Comparison of ENCODE assay signal across 18 cellular contexts in the genomic region with DNA sequence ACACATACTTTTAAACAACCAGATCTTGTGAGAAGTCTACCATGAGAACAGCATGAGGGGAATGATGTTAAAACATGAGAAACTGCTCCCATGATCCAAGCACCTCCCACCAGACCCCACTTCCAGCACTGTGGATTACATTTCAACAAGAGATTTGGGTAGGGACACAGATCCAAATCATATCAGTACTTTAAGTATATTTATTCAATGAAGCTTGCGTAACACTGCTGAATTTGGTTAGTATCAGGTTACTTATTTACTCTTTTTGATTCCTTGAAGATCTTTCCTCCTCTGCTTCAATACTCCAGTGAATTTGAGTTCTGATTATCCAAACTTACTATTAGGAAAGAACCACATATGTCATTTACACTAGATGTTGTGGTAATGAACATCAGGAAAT.
DNase-seq lines count a peak whose midpoint lies in the region; ATAC-seq and TF ChIP-seq lines count a peak whose summit lies in the region.
"Had no signal": no experiment of that assay in that cellular context is flagged by ENCODE, and none has a peak within 500 bp of the region (broad histone marks: within the 10 kb centered on the region; RNA-seq: fewer than 3 reads in every experiment).

No MANE protein-coding gene starts in this region.

- H3K27me3 ChIP-seq in mammary epithelial cell (ENCODE audit: insufficient read depth, low read length) (peaks cover 2% of the 10 kb centered on the region), Caco-2 (replicated peaks; ENCODE audit: control insufficient read depth, insufficient read depth, low read length) (no peaks in the 10 kb centered on the region)
- H3K27me3 ChIP-seq: BLaER1 treated with 17β-estradiol and CSF1 and Interleukin-3, amounts not matched to agents 10 nM and 100 nM had no signal

- WGBS in mammary epithelial cell (ENCODE audit: low coverage, missing lambda C conversion rate): 100% methylated on average over 1 of the region's 1 CpG

- peak; percentile 2 for DNase-seq in MCF 10A (ENCODE audit: unreplicated experiment)
- no peak for DNase-seq in mammary epithelial cell
- DNase-seq in NCI-H2171 treated with DMSO at 0.1 percent for 48 hours (lab: John Stamatoyannopoulos, UW): peak; percentile 44
- DNase-seq in fibroblast of villous mesenchyme (ENCODE audit: low read depth): peak; percentile 1
- no peak for DNase-seq in Caco-2
- no peak for DNase-seq in DMS79 (lab: John Stamatoyannopoulos, UW)
- DNase-seq: GDM1, GOT3, NCI-H1105 treated with DMSO at 0.1 percent for 48 hours, NCI-H1694, NCI-H2081 treated with DMSO at 0.1 percent for 48 hours, NCI-H345, NCI-H526 treated with DMSO at 0.1 percent for 48 hours, OCI-M1, SHP77 had no signal

- no peak overlapping the region for H3K27ac Mint-ChIP-seq in MCF 10A (ENCODE audit: low read depth, unreplicated experiment)
- H3K27ac Mint-ChIP-seq in Caco-2 (ENCODE audit: unreplicated experiment): no peak overlapping the region

- POLR2A ChIA-PET in MCF 10A (lab: Yijun Ruan, JAX): no interaction called here
- POLR2A ChIA-PET in Caco-2 (lab: Charles Lee): no interaction called here

- dilution Hi-C loops in mammary epithelial cell (cut with HindIII; ENCODE audit: low sequenced_read_pairs): no loop called here

- H3K4me1 Mint-ChIP-seq in MCF 10A (ENCODE audit: insufficient read depth, unreplicated experiment): no peaks in the 10 kb centered on the region
- H3K4me1 Mint-ChIP-seq in Caco-2 (ENCODE audit: low read depth, unreplicated experiment): no peaks in the 10 kb centered on the region

- no peak overlapping the region for H3K4me2 ChIP-seq in mammary epithelial cell (ENCODE audit: insufficient read depth, low read depth, low read length)
- H3K4me2 ChIP-seq: BLaER1 treated with 17β-estradiol and CSF1 and Interleukin-3, amounts not matched to agents 10 nM and 100 nM had no signal

- no TSS peak for BruUV-seq in MCF 10A (replicated peaks; lab: Mats Ljungman, UMichigan)
- no TSS peak for BruUV-seq in mammary epithelial cell (replicated peaks; lab: Mats Ljungman, UMichigan)
- BruUV-seq in Caco-2 (replicated peaks; lab: Mats Ljungman, UMichigan): no TSS peak

- CTCF ChIA-PET in MCF 10A (lab: Yijun Ruan, JAX) (interaction anchor here (0.6 to 0.8 kb wide), 2 partner anchors 15 to 1189 kb away, joined by 3 to 4 read pairs; no protein-coding TSS in a partner anchor), mammary epithelial cell (lab: Charles Lee; ENCODE audit: low non-redundant PET) (no interaction called here), Caco-2 (lab: Charles Lee) (no interaction called here)

- H3K36me3 ChIP-seq in mammary epithelial cell (ENCODE audit: insufficient read depth, low read length): no peaks in the 10 kb centered on the region
- no peaks in the 10 kb centered on the region for H3K36me3 ChIP-seq in Caco-2 (ENCODE audit: control insufficient read depth, insufficient read depth, low read length)
- H3K36me3 ChIP-seq: BLaER1 treated with 17β-estradiol and CSF1 and Interleukin-3, amounts not matched to agents 10 nM and 100 nM had no signal

- H3K9me3 Mint-ChIP-seq in MCF 10A (ENCODE audit: unreplicated experiment) (peaks cover 3% of the 10 kb centered on the region), Caco-2 (ENCODE audit: unreplicated experiment) (no peaks in the 10 kb centered on the region)

- intact Hi-C loops in MCF 10A (cut with micrococcal nuclease): no loop called here
- intact Hi-C loops in mammary epithelial cell (cut with micrococcal nuclease): no loop called here
- intact Hi-C loops in Caco-2 (cut with micrococcal nuclease; ENCODE audit: unreplicated experiment): no loop called here

- TF ChIP-seq CTCF in MCF 10A (IDR thresholded peaks at IDR 0.05; ENCODE audit: unreplicated experiment) (no peak), mammary epithelial cell (conservative IDR thresholded peaks at IDR 0.05 in 1 of 2, IDR thresholded peaks at IDR 0.05 in 1 of 2; ENCODE audit: extremely low read depth in 1 of 2, insufficient read depth in 1 of 2, low read depth in 1 of 2, low read length in 2 of 2) (no peak), fibroblast of villous mesenchyme (IDR thresholded peaks at IDR 0.05; ENCODE audit: insufficient read depth, low read depth, low read length) (no peak), Caco-2 (IDR thresholded peaks at IDR 0.05; ENCODE audit: insufficient read depth in 1 of 2, low read depth in 1 of 2, low read length in 1 of 2, severe bottlenecking in 1 of 2, unreplicated experiment in 1 of 2) (no peak)

- H3K4me3 Mint-ChIP-seq in MCF 10A (ENCODE audit: unreplicated experiment) (no peak overlapping the region), Caco-2 (ENCODE audit: unreplicated experiment) (no peak overlapping the region)

- in situ Hi-C loops in mammary epithelial cell (cut with MboI; ENCODE audit: low sequenced_read_pairs in 2 of 2): no loop called here

- no peaks in the 10 kb centered on the region for H3K27me3 Mint-ChIP-seq in MCF 10A (ENCODE audit: insufficient read depth, unreplicated experiment)
- H3K27me3 Mint-ChIP-seq in Caco-2 (ENCODE audit: insufficient read depth, unreplicated experiment): no peaks in the 10 kb centered on the region

- no peak for ATAC-seq in GM18909 (IDR thresholded peaks at IDR 0.05; ENCODE audit: poor library complexity, unreplicated experiment)

- H3K4me3 ChIP-seq in mammary epithelial cell (replicated peaks in 1 of 3; ENCODE audit: insufficient read depth in 1 of 3, low read depth in 2 of 3, low read length in 3 of 3): no peak overlapping the region
- no peak overlapping the region for H3K4me3 ChIP-seq in fibroblast of villous mesenchyme (ENCODE audit: low read depth, low read length)
- H3K4me3 ChIP-seq in Caco-2 (ENCODE audit: low read depth, low read length): no peak overlapping the region
- H3K4me3 ChIP-seq: BLaER1 treated with 17β-estradiol and CSF1 and Interleukin-3, amounts not matched to agents 10 nM and 100 nM; SK-N-MC had no signal

- no peak overlapping the region for H3K9ac ChIP-seq in mammary epithelial cell (ENCODE audit: insufficient read depth, low read length)
- H3K9ac ChIP-seq: BLaER1 treated with 17β-estradiol and CSF1 and Interleukin-3, amounts not matched to agents 10 nM and 100 nM had no signal

- H2AFZ ChIP-seq in mammary epithelial cell (ENCODE audit: low read depth, low read length): no peak overlapping the region

- no peaks in the 10 kb centered on the region for H4K20me1 ChIP-seq in mammary epithelial cell (ENCODE audit: insufficient read depth, low read length)
- H4K20me1 ChIP-seq: BLaER1 treated with 17β-estradiol and CSF1 and Interleukin-3, amounts not matched to agents 10 nM and 100 nM had no signal

- no peaks in the 10 kb centered on the region for H3K9me3 ChIP-seq in mammary epithelial cell (replicated peaks; ENCODE audit: insufficient read depth, low read length)
- H3K9me3 ChIP-seq in Caco-2: no peaks in the 10 kb centered on the region
- H3K9me3 ChIP-seq: BLaER1 treated with 17β-estradiol and CSF1 and Interleukin-3, amounts not matched to agents 10 nM and 100 nM had no signal

- H3K79me2 ChIP-seq in mammary epithelial cell (ENCODE audit: insufficient read depth, low read length): no peaks in the 10 kb centered on the region

- H3K4me1 ChIP-seq in mammary epithelial cell (ENCODE audit: insufficient read depth, low read length): no peaks in the 10 kb centered on the region
- no peaks in the 10 kb centered on the region for H3K4me1 ChIP-seq in Caco-2
- H3K4me1 ChIP-seq: BLaER1 treated with 17β-estradiol and CSF1 and Interleukin-3, amounts not matched to agents 10 nM and 100 nM had no signal

- H3K36me3 Mint-ChIP-seq in MCF 10A (ENCODE audit: insufficient read depth, unreplicated experiment) (no peaks in the 10 kb centered on the region), Caco-2 (ENCODE audit: insufficient read depth, unreplicated experiment) (no peaks in the 10 kb centered on the region)

- no peak overlapping the region for H3K27ac ChIP-seq in mammary epithelial cell (ENCODE audit: insufficient read depth, low read depth, low read length)
- H3K27ac ChIP-seq: BLaER1 treated with 17β-estradiol and CSF1 and Interleukin-3, amounts not matched to agents 10 nM and 100 nM; SK-N-MC had no signal

Comparison
In these comparisons a context has a peak if more than half of its experiments do, and no peak if none do; other contexts are left out.
1. DNase-seq: peak in MCF 10A (single experiment), NCI-H2171 treated with DMSO at 0.1 percent for 48 hours (single experiment) and fibroblast of villous mesenchyme (single experiment); none in mammary epithelial cell (single experiment), Caco-2 (0 of 2) and DMS79 (single experiment).